In the genomic region with DNA sequence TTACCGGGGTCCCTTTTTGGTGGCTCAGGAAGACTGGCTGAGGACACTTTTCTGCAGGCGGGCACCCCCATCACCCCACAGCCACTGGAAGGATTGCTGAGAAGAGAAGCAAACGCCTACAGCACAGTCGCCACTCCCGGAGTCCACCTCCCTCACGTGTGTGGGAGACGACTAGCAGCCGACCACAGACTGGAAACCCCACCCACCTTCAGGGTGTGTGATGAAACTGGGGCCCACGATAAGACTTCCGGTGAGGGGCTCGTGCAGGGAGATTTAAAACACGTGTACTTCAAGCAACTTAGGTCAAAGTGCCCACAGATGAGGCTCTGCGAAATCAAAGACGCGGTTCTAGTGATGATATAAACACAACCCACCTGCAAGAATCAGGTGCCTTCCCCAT, we compare ENCODE assay signal across 9 cellular contexts. TPM values are rescaled to one million over a fixed set of nuclear protein-coding genes. Genes with fewer than 3 reads are reported as not detected.
DNase-seq lines count a peak whose midpoint lies in the region; ATAC-seq and TF ChIP-seq lines count a peak whose summit lies in the region.
"Had no signal": no experiment of that assay in that cellular context is flagged by ENCODE, and none has a peak within 500 bp of the region (broad histone marks: within the 10 kb centered on the region; RNA-seq: fewer than 3 reads in every experiment).

No MANE protein-coding gene starts in this region.

- H2AFZ ChIP-seq in mesenchymal stem cell (ENCODE audit: low read depth, low read length) = no peak overlapping the region

- in situ Hi-C loops in Panc1 (cut with HindIII; ENCODE audit: low pct_unique_long_range_greater_than_20kb, low sequenced_read_pairs) = no loop called here

- no peak overlapping the region for H3K4me3 ChIP-seq in Panc1 (ENCODE audit: low read depth in 2 of 2, low read length in 2 of 2)
- H3K4me3 ChIP-seq in mesenchymal stem cell (ENCODE audit: insufficient read depth in 1 of 2, low read depth in 1 of 2, low read length in 2 of 2) = peak overlapping the region in 1 of 2 experiments; percentile 48
- no peak overlapping the region for H3K4me3 ChIP-seq in stomach

- H3K27me3 ChIP-seq in Panc1 (ENCODE audit: control insufficient read depth, insufficient read depth, low read length) (no peaks in the 10 kb centered on the region), mesenchymal stem cell (ENCODE audit: control insufficient read depth in 1 of 2, insufficient read depth in 1 of 2, low read length in 2 of 2) (no peaks in the 10 kb centered on the region), stomach (no peaks in the 10 kb centered on the region)

- H4K91ac ChIP-seq in mesenchymal stem cell (ENCODE audit: low read length) = peak overlapping the region; percentile 84

- peak overlapping the region; percentile 28 to 80 for H2BK12ac ChIP-seq in mesenchymal stem cell (ENCODE audit: low read length in 2 of 2)

- POLR2A ChIA-PET in Panc1 (lab: Charles Lee) = interaction anchor here (1.3 kb wide), 1 partner anchor 24 kb away, joined by 3 read pairs; no protein-coding TSS in a partner anchor

- H3K4me1 ChIP-seq in Panc1 (ENCODE audit: control insufficient read depth, insufficient read depth, low read length) (peaks cover 100% of the 10 kb centered on the region), mesenchymal stem cell (ENCODE audit: control insufficient read depth, insufficient read depth, low read depth, low read length) (peaks cover 22% of the 10 kb centered on the region), stomach (peaks cover 62 to 96% (median 78%) of the 10 kb centered on the region in 4 donors)

- H3K27ac ChIP-seq in Panc1 (ENCODE audit: low read length) (peak overlapping the region; percentile 95), mesenchymal stem cell (ENCODE audit: low read length, poor library complexity, severe bottlenecking) (no peak overlapping the region), stomach (peak overlapping the region in 1 of 5 donors; percentile 89)

- peak overlapping the region; percentile 22 to 64 for H3K4ac ChIP-seq in mesenchymal stem cell (ENCODE audit: low read depth in 1 of 2, low read length in 2 of 2)

- intact Hi-C loops in Panc1 (cut with micrococcal nuclease; ENCODE audit: unreplicated experiment) (no loop called here), stomach (cut with DNase I; ENCODE audit: low total_unique reads) (no loop called here)

- DNase-seq in Panc1 (ENCODE audit: low read depth, low spot score) (no peak), activated T-cell treated with anti-CD3 and anti-CD28 coated beads for 48 hours (ENCODE audit: low read depth) (peak; percentile 59), mesenchymal stem cell (no peak), stomach (no peak), inferior parietal cortex (ENCODE audit: extremely low spot score) (no peak)
- DNase-seq: NCI-H187 treated with DMSO at 0.1 percent for 48 hours had no signal

- no peak for TF ChIP-seq CTCF in Panc1 (IDR thresholded peaks at IDR 0.05)
- TF ChIP-seq CTCF in stomach (IDR thresholded peaks at IDR 0.05) = no peak

- H3K4me3 Mint-ChIP-seq in stimulated activated naive CD8-positive, alpha-beta T cell treated with anti-CD3 and anti-CD28 coated beads, Interleukin-15, Interleukin-2, amounts not matched to agents 100 ng/mL and 50 ng/mL, for 24 hours = peak overlapping the region; percentile 36

- CTCF ChIA-PET in Panc1 (lab: Charles Lee) = no interaction called here

- H3K9me3 ChIP-seq in Panc1 (ENCODE audit: control insufficient read depth, insufficient read depth, low read depth, low read length) (no peaks in the 10 kb centered on the region), mesenchymal stem cell (ENCODE audit: control insufficient read depth, low read length) (no peaks in the 10 kb centered on the region), stomach (no peaks in the 10 kb centered on the region)

- no peak overlapping the region for H3K14ac ChIP-seq in mesenchymal stem cell (ENCODE audit: low read length in 2 of 2)

- peaks cover 4% of the 10 kb centered on the region for H3K9me3 Mint-ChIP-seq in stimulated activated naive CD8-positive, alpha-beta T cell treated with anti-CD3 and anti-CD28 coated beads, Interleukin-15, Interleukin-2, amounts not matched to agents 100 ng/mL and 50 ng/mL, for 24 hours

- H3K23ac ChIP-seq in mesenchymal stem cell (ENCODE audit: low read length in 2 of 2) = no peak overlapping the region

- peaks cover 22% of the 10 kb centered on the region for H3K79me1 ChIP-seq in mesenchymal stem cell (replicated peaks; ENCODE audit: low read length, poor library complexity, severe bottlenecking)

- H3K4me1 Mint-ChIP-seq in stimulated activated naive CD8-positive, alpha-beta T cell treated with anti-CD3 and anti-CD28 coated beads, Interleukin-15, Interleukin-2, amounts not matched to agents 100 ng/mL and 50 ng/mL, for 24 hours (ENCODE audit: low read depth) = peaks cover 96% of the 10 kb centered on the region

- peak overlapping the region; percentile 98 for H2BK15ac ChIP-seq in mesenchymal stem cell (ENCODE audit: low read depth, poor library complexity, severe bottlenecking)

- H4K8ac ChIP-seq in mesenchymal stem cell (ENCODE audit: low read length) = no peak overlapping the region

- ATAC-seq in Panc1 = no peak
- ATAC-seq in GM18519 (IDR thresholded peaks at IDR 0.05; ENCODE audit: low FRiP score, unreplicated experiment) = no peak
- no peak for ATAC-seq in HG03280 (IDR thresholded peaks at IDR 0.05; ENCODE audit: unreplicated experiment)

- TF ChIP-seq EP300 in stomach (IDR thresholded peaks at IDR 0.05) = no peak

- H3K27ac Mint-ChIP-seq in stimulated activated naive CD8-positive, alpha-beta T cell treated with anti-CD3 and anti-CD28 coated beads, Interleukin-15, Interleukin-2, amounts not matched to agents 100 ng/mL and 50 ng/mL, for 24 hours = peak overlapping the region; percentile 75

- H2BK5ac ChIP-seq in mesenchymal stem cell (ENCODE audit: low read depth, low read length, poor library complexity, severe bottlenecking) = no peak overlapping the region

- H3K4me2 ChIP-seq in mesenchymal stem cell (ENCODE audit: low read length, poor library complexity, severe bottlenecking) = no peak overlapping the region

- peaks cover 60% of the 10 kb centered on the region for H3K36me3 Mint-ChIP-seq in stimulated activated naive CD8-positive, alpha-beta T cell treated with anti-CD3 and anti-CD28 coated beads, Interleukin-15, Interleukin-2, amounts not matched to agents 100 ng/mL and 50 ng/mL, for 24 hours (ENCODE audit: low read depth)

- H3K36me3 ChIP-seq in Panc1 (ENCODE audit: control insufficient read depth, insufficient read depth, low read length) (no peaks in the 10 kb centered on the region; the same call in 1 of the 2 replicates), mesenchymal stem cell (ENCODE audit: control insufficient read depth in 1 of 2, insufficient read depth in 2 of 2, low read depth in 1 of 2, low read length in 2 of 2) (peaks cover 0 to 3% of the 10 kb centered on the region in 2 experiments), stomach (peaks cover 0 to 19% (median 13%) of the 10 kb centered on the region in 4 donors)

- H2AK5ac ChIP-seq in mesenchymal stem cell (ENCODE audit: low read length, severe bottlenecking) = peak overlapping the region; percentile 14

- no TSS peak for BruUV-seq in Panc1 (replicated peaks; lab: Mats Ljungman, UMichigan)

- H3K27me3 Mint-ChIP-seq in stimulated activated naive CD8-positive, alpha-beta T cell treated with anti-CD3 and anti-CD28 coated beads, Interleukin-15, Interleukin-2, amounts not matched to agents 100 ng/mL and 50 ng/mL, for 24 hours = no peaks in the 10 kb centered on the region

- 92% methylated on average over 12 of the region's 15 CpGs for WGBS in mesenchymal stem cell
- 66 to 73% (median 69%) methylated on average over 14 to 15 of the region's 15 CpGs for WGBS in stomach, 5 donors

- peak overlapping the region; percentile 39 for H2BK120ac ChIP-seq in mesenchymal stem cell (ENCODE audit: low read depth, low read length)

- TF ChIP-seq POLR2A in stomach (IDR thresholded peaks at IDR 0.05) = no peak

- H3K18ac ChIP-seq in mesenchymal stem cell (ENCODE audit: low read depth in 1 of 2, low read length in 2 of 2) = peak overlapping the region; percentile 70 to 86

- peak overlapping the region; percentile 84 for H3K9ac ChIP-seq in mesenchymal stem cell (ENCODE audit: low read length)

RNA-seq across cellular contexts. Expression of a gene that starts 26.3 kb away (rescaled TPM):
- total RNA-seq in Panc1 (2021; ENCODE audit: unreplicated experiment) = 88.8 TPM
- polyA plus RNA-seq in Panc1 (2012; ENCODE audit: insufficient read length) = 59.2 TPM
- polyA plus RNA-seq in mesenchymal stem cell (2013, experiment 1 of 2) = 7.6 TPM
- 8.8 TPM for polyA plus RNA-seq in mesenchymal stem cell (2013, experiment 2 of 2)
- 100 to 1,000 TPM in 1 of 5 donors, 10 to 100 TPM in 4; 30.4 to 407 (median 43.8) TPM for total RNA-seq in stomach
- 10 to 100 TPM in 1 of 3 donors, 1 to 10 TPM in 2; 7.9 to 16.8 (median 8.1) TPM for polyA plus RNA-seq in stomach
